Comparison of ENCODE assay signal across 9 cellular contexts in the genomic region with DNA sequence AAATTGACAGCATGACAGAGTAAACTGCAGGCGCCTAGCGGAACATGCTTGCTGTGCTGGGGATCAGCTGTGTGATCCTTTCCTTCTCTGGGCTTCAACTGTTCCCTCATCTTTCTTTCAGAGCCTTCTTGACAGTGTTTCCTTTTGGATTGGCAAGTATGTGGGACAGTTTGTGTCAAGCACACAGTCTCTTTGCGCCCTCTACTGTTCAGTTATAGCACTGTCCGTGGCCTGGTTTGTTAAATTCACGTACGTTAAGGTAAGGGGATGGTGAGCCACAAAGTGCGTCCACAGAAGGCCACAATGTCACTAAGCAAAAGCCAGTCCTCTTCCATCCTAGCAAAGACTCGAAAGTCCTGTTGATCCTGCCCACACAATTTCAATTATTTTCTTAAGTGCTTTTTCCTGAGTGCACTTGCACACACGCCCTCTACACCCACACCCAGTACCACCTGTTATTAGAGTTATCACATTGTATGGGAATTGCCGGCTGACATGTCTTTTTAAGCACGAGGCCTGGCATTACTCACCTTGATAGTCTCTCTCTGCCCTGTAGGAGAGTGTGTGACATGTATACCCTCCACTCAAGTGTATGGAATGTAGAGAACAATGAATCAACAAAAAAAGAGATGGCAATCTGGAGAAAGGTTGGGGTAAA. TPM values are rescaled to one million over a fixed set of nuclear protein-coding genes. Genes with fewer than 3 reads are reported as not detected.
DNase-seq lines count a peak whose midpoint lies in the region; ATAC-seq, FAIRE-seq and TF ChIP-seq lines count a peak whose summit lies in the region.
"Had no signal": no experiment of that assay in that cellular context is flagged by ENCODE, and none has a peak within 500 bp of the region (broad histone marks: within the 10 kb centered on the region; RNA-seq: fewer than 3 reads in every experiment).

No MANE protein-coding gene starts in this region.

- TF ChIP-seq CTCF in A549 (IDR thresholded peaks at IDR 0.05) = peak; percentile 95
- peak; percentile 96 for TF ChIP-seq CTCF in GM12864 (IDR thresholded peaks at IDR 0.05; ENCODE audit: low read depth, low read length, missing control alignments)
- TF ChIP-seq CTCF in coronary artery (IDR thresholded peaks at IDR 0.05) = peak; percentile 88
- peak in 1 of 3 donors; percentile 54 for TF ChIP-seq CTCF in lower leg skin (IDR thresholded peaks at IDR 0.05)

- no peak for TF ChIP-seq EP300 in A549 (IDR thresholded peaks at IDR 0.05)

- CTCF ChIA-PET in A549 (lab: Yijun Ruan, JAX) = interaction anchor here (0.6 to 13.4 kb wide), 36 partner anchors 8 to 581 kb away, joined by 3 to 88 read pairs (median 4); a partner anchor contains a TSS
- CTCF ChIA-PET in HEK293T (lab: Yijun Ruan, JAX) = no interaction called here

- H3K4me1 ChIP-seq in A549 = no peaks in the 10 kb centered on the region; the same call in 2 of the 3 replicates

- POLR2A ChIA-PET in A549 (lab: Yijun Ruan, JAX) (no interaction called here), HEK293T (lab: Yijun Ruan, JAX) (no interaction called here)

- peaks cover 28% of the 10 kb centered on the region for H3K27me3 Mint-ChIP-seq in stimulated activated naive CD8-positive, alpha-beta T cell treated with anti-CD3 and anti-CD28 coated beads, Interleukin-15, amount 100 ng/mL, for 72 hours

- ATAC-seq in A549 = peak; percentile 95 to 98
- peak; percentile 73 for ATAC-seq in stimulated activated naive CD8-positive, alpha-beta T cell treated with anti-CD3 and anti-CD28 coated beads, Interleukin-15, amount 100 ng/mL, for 72 hours

- peak; percentile 96 to 97 for TF ChIP-seq RAD21 in A549 (conservative IDR thresholded peaks at IDR 0.05 in 1 of 2, IDR thresholded peaks at IDR 0.05 in 1 of 2)

- H3K9me3 Mint-ChIP-seq in stimulated activated naive CD8-positive, alpha-beta T cell treated with anti-CD3 and anti-CD28 coated beads, Interleukin-15, amount 100 ng/mL, for 72 hours = no peaks in the 10 kb centered on the region

- H3K4me3 ChIP-seq in A549 (no peak overlapping the region), GM12864 (ENCODE audit: low read depth, low read length) (no peak overlapping the region), coronary artery (no peak overlapping the region), lower leg skin (ENCODE audit: low read depth, poor library complexity, severe bottlenecking) (no peak overlapping the region)
- H3K4me3 ChIP-seq: skin epidermis had no signal

- FAIRE-seq in A549 (lab: Jason Lieb, UNC) = peak; percentile 94

- no peaks in the 10 kb centered on the region for H3K9me3 ChIP-seq in A549

- no peak overlapping the region for H3K27ac Mint-ChIP-seq in stimulated activated naive CD8-positive, alpha-beta T cell treated with anti-CD3 and anti-CD28 coated beads, Interleukin-15, amount 100 ng/mL, for 72 hours

- WGBS in A549 (ENCODE audit: missing lambda C conversion rate) = 13% methylated on average over 11 of the region's 11 CpGs
- 12 to 14% methylated on average over 11 of the region's 11 CpGs for WGBS in lower leg skin, 2 donors

- peak; percentile 81 for DNase-seq in A549 (ENCODE audit: low read depth in 1 of 2, low spot score in 1 of 2)
- peak; percentile 45 for DNase-seq in GM12864 (ENCODE audit: low read depth)
- DNase-seq in HEK293T (ENCODE audit: extremely low spot score) = peak; percentile 80
- DNase-seq in MV-4-11 (lab: John Stamatoyannopoulos, UW) = peak; percentile 49
- DNase-seq in SHP77 treated with DMSO at 0.1 percent for 48 hours (lab: John Stamatoyannopoulos, UW) = peak; percentile 50
- DNase-seq in coronary artery (ENCODE audit: low spot score) = no peak
- DNase-seq in lower leg skin (ENCODE audit: low spot score in 2 of 2) = peak; percentile 77 to 88
- peak; percentile 36 to 39 for DNase-seq in stimulated activated naive CD8-positive, alpha-beta T cell treated with anti-CD3 and anti-CD28 coated beads, Interleukin-15, amount 100 ng/mL, for 72 hours

- TF ChIP-seq POLR2A in A549 (IDR thresholded peaks at IDR 0.05; ENCODE audit: low read length) (no peak), lower leg skin (IDR thresholded peaks at IDR 0.05) (no peak)

- no peak overlapping the region for H3K27ac ChIP-seq in A549
- no peak overlapping the region for H3K27ac ChIP-seq in coronary artery

- H3K4me2 ChIP-seq in A549 = no peak overlapping the region

- H3K4me3 Mint-ChIP-seq in stimulated activated naive CD8-positive, alpha-beta T cell treated with anti-CD3 and anti-CD28 coated beads, Interleukin-15, amount 100 ng/mL, for 72 hours = no peak overlapping the region

- H3K4me1 Mint-ChIP-seq in stimulated activated naive CD8-positive, alpha-beta T cell treated with anti-CD3 and anti-CD28 coated beads, Interleukin-15, amount 100 ng/mL, for 72 hours = no peaks in the 10 kb centered on the region

- intact Hi-C loops in lower leg skin (cut with DNase I; ENCODE audit: low total_unique reads) = loop anchor here (5.0 kb wide), 1 partner anchor 78 kb away; no protein-coding TSS in a partner anchor

TF ChIP-seq in A549, 52 proteins besides CTCF, POLR2A, EP300 and RAD21:
- peak; percentile 89 for TF ChIP-seq SMC3 (IDR thresholded peaks at IDR 0.05)
- no peak for TF ChIP-seq EHMT2 (IDR thresholded peaks at IDR 0.05; ENCODE audit: low read depth)

TF ChIP-seq in HEK293T, 16 proteins besides CTCF, POLR2A, EP300 and RAD21:
- TF ChIP-seq SP1 (IDR thresholded peaks at IDR 0.05) (no peak), LEF1 (IDR thresholded peaks at IDR 0.05; ENCODE audit: borderline replicate concordance) (no peak), FOXA1 (IDR thresholded peaks at IDR 0.05) (no peak), BHLHE40 (IDR thresholded peaks at IDR 0.05; ENCODE audit: borderline replicate concordance) (no peak)

RNA-seq across cellular contexts. Expression of a gene that starts 22.5 kb away (rescaled TPM):
- polyA plus RNA-seq in A549 (2011; rRNA removed) (20.3 and 30.6 TPM in 2 replicates), A549 (2017; fragmentation: RNase III; extraction: RNeasy Plus Mini Kit Qiagen cat#74134 plus additional on column Dnase treatment) (8.5 to 8.9 TPM (median 8.6 TPM) in 3 replicates)
- 7.5 and 8.3 TPM in 2 replicates for polyA plus RNA-seq in A549 (2012; cell fraction: cytosol; rRNA removed)
- polyA plus RNA-seq in A549 (2012; cell fraction: nucleus; rRNA removed) = 9.8 and 15.0 TPM in 2 replicates
- polyA minus RNA-seq in A549 (2011; rRNA and poly(A)+ RNA removed) = 15.7 and 18.3 TPM in 2 replicates
- 10 to 100 TPM; 36.4 to 44.5 (median 40.7) TPM for total RNA-seq in lower leg skin
